Comparison of ENCODE assay signal across 15 cellular contexts in genomic region chr11:20027546-20028014, GRCh38.
A peak's percentile ranks its signal among the peaks of the same experiment; 100 is the strongest.
DNase-seq lines count a peak whose midpoint lies in the region; ATAC-seq, FAIRE-seq and TF ChIP-seq lines count a peak whose summit lies in the region.
"Had no signal": no experiment of that assay in that cellular context is flagged by ENCODE, and none has a peak within 500 bp of the region (broad histone marks: within the 10 kb centered on the region; RNA-seq: fewer than 3 reads in every experiment).

No MANE protein-coding gene starts in this region.

- H2BK15ac ChIP-seq in H9 (ENCODE audit: low read depth, low read length) = no peak overlapping the region

- H3K27ac ChIP-seq in H9 (ENCODE audit: insufficient read length, low read depth, low read length) (no peak overlapping the region), osteoblast (ENCODE audit: low read depth, low read length) (no peak overlapping the region)
- H3K27ac ChIP-seq: BLaER1 treated with 17β-estradiol and CSF1 and Interleukin-3, amounts not matched to agents 10 nM and 100 nM had no signal

- H3K4me3 ChIP-seq in epithelial cell of esophagus (ENCODE audit: low read length) (peak overlapping the region; percentile 43), osteoblast (ENCODE audit: insufficient read depth, low read length) (no peak overlapping the region)
- H3K4me3 ChIP-seq: BLaER1 treated with 17β-estradiol and CSF1 and Interleukin-3, amounts not matched to agents 10 nM and 100 nM; GM12878 had no signal

- H3K14ac ChIP-seq in H9 (ENCODE audit: insufficient read depth, low read length) = no peak overlapping the region

- H3K27me3 Mint-ChIP-seq in H9 (ENCODE audit: low read depth) = peaks cover 42% of the 10 kb centered on the region
- H3K27me3 Mint-ChIP-seq in mesothelial cell of epicardium (ENCODE audit: low read depth) = no peaks in the 10 kb centered on the region

- H4K91ac ChIP-seq in H9 (ENCODE audit: insufficient read length, low read depth, low read length) = no peak overlapping the region

- no peak overlapping the region for H2AK5ac ChIP-seq in H9 (ENCODE audit: insufficient read length, low read length)

- H3K9me3 Mint-ChIP-seq in H9 = no peaks in the 10 kb centered on the region; a peak in 1 of 5 replicates
- H3K9me3 Mint-ChIP-seq in mesothelial cell of epicardium = no peaks in the 10 kb centered on the region
- H3K9me3 Mint-ChIP-seq: naive thymus-derived CD4-positive, alpha-beta T cell had no signal

- H3K4me3 Mint-ChIP-seq in H9 = peak overlapping the region; percentile 44 to 66
- peak overlapping the region; percentile 56 for H3K4me3 Mint-ChIP-seq in mesothelial cell of epicardium
- H3K4me3 Mint-ChIP-seq: naive thymus-derived CD4-positive, alpha-beta T cell had no signal

- TF ChIP-seq CTCF in H9 (conservative IDR thresholded peaks at IDR 0.05) (no peak), epithelial cell of esophagus (IDR thresholded peaks at IDR 0.05; ENCODE audit: insufficient read depth, low read depth, low read length, missing control alignments) (no peak), mesothelial cell of epicardium (IDR thresholded peaks at IDR 0.05; ENCODE audit: unreplicated experiment) (no peak), osteoblast (IDR thresholded peaks at IDR 0.05; ENCODE audit: extremely low read depth, low read depth, low read length) (no peak)

- H3K79me1 ChIP-seq in H9 (ENCODE audit: insufficient read depth, low read depth, low read length, poor library complexity, severe bottlenecking) = no peaks in the 10 kb centered on the region

- H3K56ac ChIP-seq in H9 (ENCODE audit: insufficient read length, low read depth, low read length) = no peak overlapping the region

- H3K79me2 ChIP-seq in H9 (ENCODE audit: insufficient read depth, low read length) (peaks cover 12% of the 10 kb centered on the region; the same call in 1 of the 2 replicates), osteoblast (ENCODE audit: insufficient read depth, low read length) (peaks cover 69% of the 10 kb centered on the region)

- H3K27me3 ChIP-seq in H9 (ENCODE audit: insufficient read depth, low read length) (no peaks in the 10 kb centered on the region), osteoblast (ENCODE audit: insufficient read depth, low read length) (no peaks in the 10 kb centered on the region)
- H3K27me3 ChIP-seq: BLaER1 treated with 17β-estradiol and CSF1 and Interleukin-3, amounts not matched to agents 10 nM and 100 nM had no signal

- no peak overlapping the region for H3K9ac ChIP-seq in H9 (ENCODE audit: extremely low read depth, insufficient read length, low read length)
- H3K9ac ChIP-seq: BLaER1 treated with 17β-estradiol and CSF1 and Interleukin-3, amounts not matched to agents 10 nM and 100 nM had no signal

- H3T11ph ChIP-seq in H9 (ENCODE audit: low read length) = no peak overlapping the region

- H2BK20ac ChIP-seq in H9 (ENCODE audit: low read depth, low read length, poor library complexity, severe bottlenecking) = no peak overlapping the region

- H3K9me3 ChIP-seq in H9 (ENCODE audit: control insufficient read depth, low read depth, low read length) (no peaks in the 10 kb centered on the region), osteoblast (ENCODE audit: low read depth, low read length) (no peaks in the 10 kb centered on the region)
- H3K9me3 ChIP-seq: BLaER1 treated with 17β-estradiol and CSF1 and Interleukin-3, amounts not matched to agents 10 nM and 100 nM had no signal

- no peak for ATAC-seq in activated CD4-positive, CD25-positive, alpha-beta regulatory T cell treated with anti-CD3 and anti-CD28 coated beads, Interleukin-2, amount 50 U/mL, for 24 hours
- ATAC-seq: GM12878; naive thymus-derived CD4-positive, alpha-beta T cell had no signal

- H4K8ac ChIP-seq in H9 (replicated peaks; ENCODE audit: insufficient read length, low read depth, low read length) = no peak overlapping the region

- no peak overlapping the region for H3K23ac ChIP-seq in H9 (ENCODE audit: insufficient read length, low read depth, low read length)

- DNase-seq in H9 (no peak), NCI-H748 (lab: John Stamatoyannopoulos, UW; ENCODE audit: unreplicated experiment) (peak; percentile 70), epithelial cell of esophagus (ENCODE audit: low read depth) (peak; percentile 30), mesothelial cell of epicardium (ENCODE audit: low spot score in 2 of 2, unreplicated experiment in 2 of 2) (no peak), osteoblast (ENCODE audit: insufficient read length, low spot score, missing footprints) (no peak), GM19239 (ENCODE audit: insufficient read length, low spot score) (no peak), NCI-H1092 treated with DMSO at 0.1 percent for 48 hours (lab: John Stamatoyannopoulos, UW) (no peak)
- DNase-seq: activated effector memory CD4-positive, alpha-beta T cell treated with anti-CD3 and anti-CD28 coated beads, Interleukin-2, amount 50 U/mL, for 16 hours; naive thymus-derived CD4-positive, alpha-beta T cell; NCI-H1048; SHP77 treated with DMSO at 0.1 percent for 48 hours; stimulated activated naive CD4-positive, alpha-beta T cell had no signal

- H2BK120ac ChIP-seq in H9 (ENCODE audit: low read depth, low read length, poor library complexity, severe bottlenecking) = no peak overlapping the region

- H4K20me1 ChIP-seq in H9 (ENCODE audit: control insufficient read depth, insufficient read depth, insufficient read length) (no peaks in the 10 kb centered on the region), osteoblast (ENCODE audit: insufficient read depth, low read length) (peaks cover 4% of the 10 kb centered on the region)
- H4K20me1 ChIP-seq: BLaER1 treated with 17β-estradiol and CSF1 and Interleukin-3, amounts not matched to agents 10 nM and 100 nM had no signal

- H3K36me3 ChIP-seq in osteoblast (ENCODE audit: insufficient read depth, low read length) = no peaks in the 10 kb centered on the region
- H3K36me3 ChIP-seq: BLaER1 treated with 17β-estradiol and CSF1 and Interleukin-3, amounts not matched to agents 10 nM and 100 nM had no signal

- no peak overlapping the region for H2AFZ ChIP-seq in H9 (ENCODE audit: low read length)
- no peak overlapping the region for H2AFZ ChIP-seq in osteoblast (ENCODE audit: low read length)

- H3K36me3 Mint-ChIP-seq in H9 (ENCODE audit: insufficient read depth in 1 of 3, low read depth in 3 of 3) = no peaks in the 10 kb centered on the region; a peak in 2 of 7 replicates
- H3K36me3 Mint-ChIP-seq in mesothelial cell of epicardium = no peaks in the 10 kb centered on the region
- H3K36me3 Mint-ChIP-seq: naive thymus-derived CD4-positive, alpha-beta T cell had no signal

- H3K4me1 ChIP-seq in H9 (ENCODE audit: insufficient read depth, low read length) (peaks cover 51% of the 10 kb centered on the region), osteoblast (ENCODE audit: insufficient read depth, low read length) (peaks cover 19% of the 10 kb centered on the region)

- H3K27ac Mint-ChIP-seq in H9 (peak overlapping the region; percentile 35 to 96 (median 95); a peak in 6 of 7 replicates), mesothelial cell of epicardium (peak overlapping the region; percentile 95)
- H3K27ac Mint-ChIP-seq: naive thymus-derived CD4-positive, alpha-beta T cell had no signal

- H3K23me2 ChIP-seq in H9 (ENCODE audit: insufficient read length, low read depth, low read length, poor library complexity, severe bottlenecking) = peaks cover 11% of the 10 kb centered on the region

- H2BK12ac ChIP-seq in H9 (ENCODE audit: insufficient read length, low read depth, low read length) = no peak overlapping the region

- peak overlapping the region; percentile 26 for H3K4me2 ChIP-seq in H9 (ENCODE audit: insufficient read depth, insufficient read length, low read length)
- no peak overlapping the region for H3K4me2 ChIP-seq in osteoblast (ENCODE audit: insufficient read depth, low read length)

- WGBS in H9 (ENCODE audit: extremely low coverage, insufficient read length, low lambda C conversion rate) = no CpG with 5 or more reads among the region's 4 CpGs

- no peak overlapping the region for H2BK5ac ChIP-seq in H9 (ENCODE audit: insufficient read length, low read length)

- H3K18ac ChIP-seq in H9 (ENCODE audit: insufficient read length, low read depth, low read length) = no peak overlapping the region

- FAIRE-seq in GM19239 (lab: Jason Lieb, UNC) = no peak
- FAIRE-seq: GM12878 had no signal

- no peak overlapping the region for H3K4ac ChIP-seq in H9 (ENCODE audit: low read depth, low read length)

- no peak overlapping the region for H4K5ac ChIP-seq in H9 (ENCODE audit: insufficient read length, low read depth, low read length)

- H3K4me1 Mint-ChIP-seq in H9 (peaks cover 83 to 84% of the 10 kb centered on the region in 2 experiments), mesothelial cell of epicardium (peaks cover 83% of the 10 kb centered on the region)
- H3K4me1 Mint-ChIP-seq: naive thymus-derived CD4-positive, alpha-beta T cell had no signal

Comparison
In these comparisons a context has a peak if more than half of its experiments do, and no peak if none do; other contexts are left out.
1. DNase-seq: peak in NCI-H748 (single experiment) and epithelial cell of esophagus (single experiment); none in H9 (single experiment), mesothelial cell of epicardium (0 of 2), osteoblast (single experiment), GM19239 (single experiment) and NCI-H1092 treated with DMSO at 0.1 percent for 48 hours (single experiment).